In genomic region chr10:84205049-84205852, GRCh38 we compare ENCODE assay signal across 8 cellular contexts. TPM values are rescaled to one million over a fixed set of nuclear protein-coding genes. Genes with fewer than 3 reads are reported as not detected.
DNase-seq lines count a peak whose midpoint lies in the region; ATAC-seq, FAIRE-seq and TF ChIP-seq lines count a peak whose summit lies in the region.

No MANE protein-coding gene starts in this region.

- no peaks in the 10 kb centered on the region for H3K4me1 Mint-ChIP-seq in GM23338
- no peaks in the 10 kb centered on the region for H3K4me1 Mint-ChIP-seq in astrocyte (ENCODE audit: low read depth, unreplicated experiment)

- no peaks in the 10 kb centered on the region for H3K36me3 Mint-ChIP-seq in GM23338 (ENCODE audit: low read depth)
- H3K36me3 Mint-ChIP-seq in astrocyte (ENCODE audit: low read depth, unreplicated experiment), result no peaks in the 10 kb centered on the region

- ATAC-seq in GM23338, result peak; percentile 76

- intact Hi-C loops in uterus (cut with DNase I; ENCODE audit: low total_unique reads), result no loop called here

- FAIRE-seq in astrocyte (lab: Jason Lieb, UNC), result no peak

- TF ChIP-seq POLR2A in uterus (IDR thresholded peaks at IDR 0.05), result no peak

- H3K27ac ChIP-seq in GM23338 (ENCODE audit: low read depth) (no peak overlapping the region), astrocyte (ENCODE audit: low read depth, low read length) (no peak overlapping the region), uterus (no peak overlapping the region)

- H3K9me3 Mint-ChIP-seq in GM23338, result no peaks in the 10 kb centered on the region
- no peaks in the 10 kb centered on the region for H3K9me3 Mint-ChIP-seq in astrocyte (ENCODE audit: unreplicated experiment)

- no peaks in the 10 kb centered on the region for H3K9me2 ChIP-seq in GM23338 (ENCODE audit: insufficient read depth)

- H3K4me2 ChIP-seq in GM23338 (no peak overlapping the region), astrocyte (ENCODE audit: low read length) (no peak overlapping the region)

- no peaks in the 10 kb centered on the region for H3F3A ChIP-seq in GM23338 (replicated peaks; ENCODE audit: low read depth)

- H3K79me2 ChIP-seq in GM23338 (replicated peaks; ENCODE audit: insufficient read depth), result no peaks in the 10 kb centered on the region
- H3K79me2 ChIP-seq in astrocyte (ENCODE audit: insufficient read depth, low read length), result no peaks in the 10 kb centered on the region

- peak; percentile 80 for TF ChIP-seq CTCF in GM12801 (IDR thresholded peaks at IDR 0.05; ENCODE audit: extremely low read depth, insufficient read length)
- peak; percentile 89 to 93 for TF ChIP-seq CTCF in GM23338 (conservative IDR thresholded peaks at IDR 0.05; ENCODE audit: low read depth in 2 of 2)
- TF ChIP-seq CTCF in astrocyte (IDR thresholded peaks at IDR 0.05; ENCODE audit: insufficient read depth, low read depth, low read length), result peak; percentile 75
- peak in 1 of 4 experiments; percentile 22 for TF ChIP-seq CTCF in uterus (IDR thresholded peaks at IDR 0.05)

- H3K4me3 Mint-ChIP-seq in GM23338, result no peak overlapping the region
- no peak overlapping the region for H3K4me3 Mint-ChIP-seq in astrocyte (ENCODE audit: unreplicated experiment)

- H3K27me3 ChIP-seq in GM23338 (ENCODE audit: insufficient read depth) (no peaks in the 10 kb centered on the region), astrocyte (ENCODE audit: insufficient read depth, low read length) (peaks cover 4% of the 10 kb centered on the region), uterus (no peaks in the 10 kb centered on the region)

- H3K4me1 ChIP-seq in GM23338 (ENCODE audit: insufficient read depth) (no peaks in the 10 kb centered on the region), astrocyte (ENCODE audit: insufficient read depth, low read length) (no peaks in the 10 kb centered on the region), uterus (no peaks in the 10 kb centered on the region)

- H4K20me1 ChIP-seq in GM23338 (replicated peaks; ENCODE audit: insufficient read depth) (no peaks in the 10 kb centered on the region; the same call in 1 of the 2 replicates), astrocyte (ENCODE audit: insufficient read depth, low read length) (no peaks in the 10 kb centered on the region)

- no peaks in the 10 kb centered on the region for H3K36me3 ChIP-seq in GM23338 (ENCODE audit: insufficient read depth)
- H3K36me3 ChIP-seq in astrocyte (ENCODE audit: insufficient read depth, low read length), result no peaks in the 10 kb centered on the region
- H3K36me3 ChIP-seq in uterus, result no peaks in the 10 kb centered on the region

- DNase-seq in GM23338 (ENCODE audit: low spot score) (peak; percentile 84), LHCN-M2 (ENCODE audit: low read depth) (peak; percentile 34), T-helper 2 cell (peak in 4 of 5 experiments; percentile 21 to 57 (median 44)), astrocyte (ENCODE audit: low read depth) (no peak), iPS DF 4.7 (ENCODE audit: extremely low read depth, low spot score) (peak; percentile 38), uterus (no peak)
- peak; percentile 78 for DNase-seq in stimulated activated CD4-positive, alpha-beta T cell treated with anti-CD3 and anti-CD28 coated beads, Interleukin-15, amount 100 ng/mL, for 24 hours

- H3K27me3 Mint-ChIP-seq in GM23338 (ENCODE audit: insufficient read depth, low read depth, poor library complexity), result peaks cover 3% of the 10 kb centered on the region
- H3K27me3 Mint-ChIP-seq in astrocyte (ENCODE audit: low read depth, unreplicated experiment), result peaks cover 31% of the 10 kb centered on the region

- no peak overlapping the region for H3K4me3 ChIP-seq in GM23338
- H3K4me3 ChIP-seq in astrocyte (ENCODE audit: insufficient read depth, low read depth, low read length), result no peak overlapping the region
- no peak overlapping the region for H3K4me3 ChIP-seq in uterus

- no peaks in the 10 kb centered on the region for H3K9me3 ChIP-seq in astrocyte (ENCODE audit: insufficient read depth, low read depth, low read length)
- no peaks in the 10 kb centered on the region for H3K9me3 ChIP-seq in uterus

- H3K27ac Mint-ChIP-seq in GM23338 (no peak overlapping the region), astrocyte (ENCODE audit: unreplicated experiment) (no peak overlapping the region)

- H2AFZ ChIP-seq in GM23338, result no peak overlapping the region
- no peak overlapping the region for H2AFZ ChIP-seq in astrocyte (ENCODE audit: low read depth, low read length)

- H3K9ac ChIP-seq in astrocyte (ENCODE audit: low read length), result no peak overlapping the region

RNA-seq across cellular contexts. Expression of gene CDHR1, which starts 10.9 kb away (rescaled TPM):
- total RNA-seq in GM23338 (2014; rRNA removed; shearing (Covaris generic)), result 6.6 and 6.7 TPM in 2 replicates
- 3.2 TPM in 2 replicates for polyA plus RNA-seq in GM23338 (2016; fragmentation: Nextera tagmentation; extraction: Ambion mirVana)
- total RNA-seq in LHCN-M2 (2014; rRNA removed) (not detected in 2 replicates), astrocyte (0.41 and 0.75 TPM in 2 replicates), uterus (1 to 10 TPM in 2 of 4 donors, under 1 TPM in 1, not detected in 1; under 0.01 to 1.5 (median 1.0) TPM)
- 0.04 TPM for polyA plus RNA-seq in LHCN-M2 (2012)

RNA-seq across cellular contexts. Expression of gene LRIT2, which starts 20.1 kb away (rescaled TPM):
- total RNA-seq in GM23338 (2014; rRNA removed; shearing (Covaris generic)), result not detected in 2 replicates
- polyA plus RNA-seq in GM23338 (2016; fragmentation: Nextera tagmentation; extraction: Ambion mirVana), result not detected in 2 replicates
- total RNA-seq in LHCN-M2 (2014; rRNA removed), result not detected in 2 replicates
- not detected for polyA plus RNA-seq in LHCN-M2 (2012)
- not detected in 2 replicates for total RNA-seq in astrocyte
- not detected for total RNA-seq in uterus

RNA-seq across cellular contexts. Expression of gene GPR15LG, which starts 31.6 kb away (rescaled TPM):
- total RNA-seq in GM23338 (2014; rRNA removed; shearing (Covaris generic)), result not detected in 2 replicates
- polyA plus RNA-seq in GM23338 (2016; fragmentation: Nextera tagmentation; extraction: Ambion mirVana), result not detected in 2 replicates
- total RNA-seq in LHCN-M2 (2014; rRNA removed), result not detected in 2 replicates
- polyA plus RNA-seq in LHCN-M2 (2012), result not detected
- not detected in 2 replicates for total RNA-seq in astrocyte
- total RNA-seq in uterus, result not detected

RNA-seq across cellular contexts. Expression of gene LRIT1, which starts 36.1 kb away (rescaled TPM):
- total RNA-seq in GM23338 (2014; rRNA removed; shearing (Covaris generic)), result 0.07 TPM in 1 of 2 replicates, not detected in the other
- polyA plus RNA-seq in GM23338 (2016; fragmentation: Nextera tagmentation; extraction: Ambion mirVana), result not detected in 2 replicates
- total RNA-seq in LHCN-M2 (2014; rRNA removed) (not detected in 2 replicates), astrocyte (not detected in 2 replicates), uterus (not detected)
- not detected for polyA plus RNA-seq in LHCN-M2 (2012)

RNA-seq across cellular contexts. Expression of gene RGR, which starts 39.6 kb away (rescaled TPM):
- not detected in 2 replicates for total RNA-seq in GM23338 (2014; rRNA removed; shearing (Covaris generic))
- polyA plus RNA-seq in GM23338 (2016; fragmentation: Nextera tagmentation; extraction: Ambion mirVana), result not detected in 2 replicates
- total RNA-seq in LHCN-M2 (2014; rRNA removed), result not detected in 2 replicates
- not detected for polyA plus RNA-seq in LHCN-M2 (2012)
- not detected in 2 replicates for total RNA-seq in astrocyte
- not detected for total RNA-seq in uterus

Comparison
In these comparisons a context has a peak if more than half of its experiments do, and no peak if none do; other contexts are left out.
1. DNase-seq: peak in GM23338 (single experiment), LHCN-M2 (single experiment), T-helper 2 cell (4 of 5), iPS DF 4.7 (single experiment) and stimulated activated CD4-positive, alpha-beta T cell treated with anti-CD3 and anti-CD28 coated beads, Interleukin-15, amount 100 ng/mL, for 24 hours (single experiment); none in astrocyte (single experiment) and uterus (0 of 2).